1 cellular context compared by ENCODE assay signal in genomic region chr14:100122481-100123215, GRCh38.
A peak's percentile ranks its signal among the peaks of the same experiment; 100 is the strongest.
TF ChIP-seq lines count a peak whose summit lies in the region.

No MANE protein-coding gene starts in this region.

TF ChIP-seq in K562, 482 proteins besides CTCF, POLR2A, EP300 and RAD21:
- TF ChIP-seq E2F3 (CRISPR knock-in tag; IDR thresholded peaks at IDR 0.05) (no peak), ZBTB33 (CRISPR knock-in tag; IDR thresholded peaks at IDR 0.05) (peak; percentile 48; the same call in 1 of the 2 replicates), SMC3 (conservative IDR thresholded peaks at IDR 0.05; ENCODE audit: insufficient read depth, low read depth, low read length) (peak; percentile 46)
